Comparison of ENCODE assay signal across 8 cellular contexts in the genomic region with DNA sequence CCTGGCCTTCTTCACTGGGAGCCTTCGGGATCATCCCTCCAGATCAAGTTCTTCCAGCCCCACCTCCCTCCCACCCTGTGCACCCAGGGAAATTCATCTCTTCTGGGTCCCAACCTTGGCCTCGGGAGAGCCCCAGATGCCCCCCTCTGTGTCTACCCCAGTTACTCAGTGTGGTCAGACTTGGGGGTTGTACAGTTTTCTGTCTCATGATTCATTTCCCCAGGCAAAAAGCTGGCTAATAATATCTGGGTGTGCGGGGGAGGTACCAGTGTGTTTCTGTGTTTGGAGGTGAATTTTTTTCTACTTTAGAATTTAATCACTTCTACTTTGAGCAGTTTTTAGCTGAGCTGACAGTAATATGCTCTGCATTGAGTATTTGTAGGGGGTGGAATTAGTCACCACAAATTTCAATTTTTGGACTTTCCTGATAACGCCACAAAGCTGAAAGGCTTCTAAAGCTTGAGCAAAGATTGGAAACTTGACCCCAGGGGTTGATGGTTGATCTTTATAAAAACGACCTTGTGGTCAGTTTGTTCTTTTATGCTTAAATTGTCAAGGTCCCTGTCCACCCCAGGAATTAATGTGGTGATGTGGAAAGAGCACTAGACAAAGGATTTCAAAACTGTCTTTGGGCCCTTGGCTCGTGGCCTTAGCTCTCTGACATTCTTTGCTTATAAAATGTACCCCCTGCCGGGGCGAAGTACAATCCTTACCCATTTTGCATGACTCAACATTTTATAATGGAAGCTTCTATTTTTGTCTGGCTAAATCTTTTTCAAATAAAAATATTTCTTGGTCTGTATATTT.
DNase-seq lines count a peak whose midpoint lies in the region; ATAC-seq and TF ChIP-seq lines count a peak whose summit lies in the region.

No MANE protein-coding gene starts in this region.

- H3K4me3 ChIP-seq in dorsolateral prefrontal cortex (no peak overlapping the region), skeletal muscle satellite cell (ENCODE audit: low read length) (peak overlapping the region; percentile 65)

- no peaks in the 10 kb centered on the region for H3K36me3 ChIP-seq in skeletal muscle satellite cell (ENCODE audit: insufficient read depth, low read length)

- no peak for TF ChIP-seq CTCF in AG09319 (IDR thresholded peaks at IDR 0.05; ENCODE audit: low read depth, low read length)
- no peak for TF ChIP-seq CTCF in dorsolateral prefrontal cortex (IDR thresholded peaks at IDR 0.05 in 54 of 56, conservative IDR thresholded peaks at IDR 0.05 in 2 of 56; ENCODE audit: low read depth in 1 of 56, partially characterized antibody in 56 of 56)

- H3K4me2 ChIP-seq in skeletal muscle satellite cell (ENCODE audit: low read length), result peak overlapping the region; percentile 85

- DNase-seq in AG09319 (ENCODE audit: extremely low read depth, low read depth) (peak; percentile 68), dorsolateral prefrontal cortex (no peak), RKO (ENCODE audit: low spot score) (no peak), OCI-M1 (lab: John Stamatoyannopoulos, UW) (no peak)
- peak; percentile 54 for DNase-seq in activated CD4-positive, CD25-positive, alpha-beta regulatory T cell treated with anti-CD3 and anti-CD28 coated beads, Interleukin-2, amount 50 U/mL, for 72 hours

- intact Hi-C loops in dorsolateral prefrontal cortex (cut with DNase I), result no loop called here

- peak overlapping the region in 49 of 59 donors; percentile 0 to 78 (median 54) for H3K27ac ChIP-seq in dorsolateral prefrontal cortex

- H3K4me1 ChIP-seq in skeletal muscle satellite cell (ENCODE audit: control insufficient read depth, insufficient read depth, low read length), result peaks cover 59% of the 10 kb centered on the region

- peak; percentile 74 for ATAC-seq in GM19328 (IDR thresholded peaks at IDR 0.05; ENCODE audit: unreplicated experiment)
- peak; percentile 79 for ATAC-seq in HG03159 (IDR thresholded peaks at IDR 0.05; ENCODE audit: unreplicated experiment)

- no peaks in the 10 kb centered on the region for H3K9me3 ChIP-seq in skeletal muscle satellite cell (replicated peaks; ENCODE audit: low read length)

- peak overlapping the region; percentile 86 for H3K9ac ChIP-seq in skeletal muscle satellite cell (ENCODE audit: low read depth, low read length)

- H3K27me3 ChIP-seq in dorsolateral prefrontal cortex (no peaks in the 10 kb centered on the region), skeletal muscle satellite cell (ENCODE audit: control insufficient read depth, insufficient read depth, low read length) (no peaks in the 10 kb centered on the region)

Comparison
In these comparisons a context has a peak if more than half of its experiments do, and no peak if none do; other contexts are left out.
1. DNase-seq: peak in AG09319 (single experiment) and activated CD4-positive, CD25-positive, alpha-beta regulatory T cell treated with anti-CD3 and anti-CD28 coated beads, Interleukin-2, amount 50 U/mL, for 72 hours (single experiment); none in dorsolateral prefrontal cortex (0 of 10), RKO (single experiment) and OCI-M1 (single experiment).